27 cellular contexts compared by ENCODE assay signal in genomic region chr22:37443977-37444376, GRCh38. TPM values are rescaled to one million over a fixed set of nuclear protein-coding genes. Genes with fewer than 3 reads are reported as not detected.
DNase-seq lines count a peak whose midpoint lies in the region; ATAC-seq lines count a peak whose summit lies in the region.
"Had no signal": no experiment of that assay in that cellular context is flagged by ENCODE, and none has a peak within 500 bp of the region (broad histone marks: within the 10 kb centered on the region; RNA-seq: fewer than 3 reads in every experiment).

No MANE protein-coding gene starts in this region.

- H3K4me3 Mint-ChIP-seq in activated CD4-positive, alpha-beta memory T cell treated with anti-CD3 and anti-CD28 coated beads for 36 hours = no peak overlapping the region
- H3K4me3 Mint-ChIP-seq in activated CD4-positive, alpha-beta memory T cell treated with anti-CD3 and anti-CD28 coated beads, Interleukin-2, amount 10 ng/mL, durations not matched to agents 7 days and 5 days = no peak overlapping the region
- H3K4me3 Mint-ChIP-seq in activated T-helper 17 cell treated with anti-CD3 and anti-CD28 coated beads, Interleukin-2, amount 50 U/mL, for 72 hours = no peak overlapping the region
- H3K4me3 Mint-ChIP-seq: CD14-positive monocyte; CD8-positive, alpha-beta memory T cell had no signal

- peaks cover 16% of the 10 kb centered on the region for H3K4me1 Mint-ChIP-seq in activated CD4-positive, alpha-beta memory T cell treated with anti-CD3 and anti-CD28 coated beads for 36 hours (ENCODE audit: low read depth)
- peaks cover 15% of the 10 kb centered on the region for H3K4me1 Mint-ChIP-seq in activated CD4-positive, alpha-beta memory T cell treated with anti-CD3 and anti-CD28 coated beads, Interleukin-2, amount 10 ng/mL, durations not matched to agents 7 days and 5 days
- peaks cover 17% of the 10 kb centered on the region for H3K4me1 Mint-ChIP-seq in activated T-helper 17 cell treated with anti-CD3 and anti-CD28 coated beads, Interleukin-2, amount 50 U/mL, for 72 hours
- H3K4me1 Mint-ChIP-seq: CD8-positive, alpha-beta memory T cell had no signal

- peak; percentile 96 for ATAC-seq in activated T-helper 17 cell treated with anti-CD3 and anti-CD28 coated beads, Interleukin-2, amount 50 U/mL, for 72 hours (replicated peaks)
- ATAC-seq in GM21619 (IDR thresholded peaks at IDR 0.05; ENCODE audit: unreplicated experiment) = no peak

- POLR2A ChIA-PET in activated CD4-positive, alpha-beta memory T cell treated with anti-CD3 and anti-CD28 coated beads for 36 hours (lab: Charles Lee) = no interaction called here
- POLR2A ChIA-PET in activated CD4-positive, alpha-beta memory T cell treated with anti-CD3 and anti-CD28 coated beads, Interleukin-2, amount 10 ng/mL, durations not matched to agents 7 days and 5 days (lab: Charles Lee) = no interaction called here

- peak overlapping the region; percentile 34 for H3K27ac Mint-ChIP-seq in activated CD4-positive, alpha-beta memory T cell treated with anti-CD3 and anti-CD28 coated beads for 36 hours
- no peak overlapping the region for H3K27ac Mint-ChIP-seq in activated CD4-positive, alpha-beta memory T cell treated with anti-CD3 and anti-CD28 coated beads, Interleukin-2, amount 10 ng/mL, durations not matched to agents 7 days and 5 days
- no peak overlapping the region for H3K27ac Mint-ChIP-seq in activated T-helper 17 cell treated with anti-CD3 and anti-CD28 coated beads, Interleukin-2, amount 50 U/mL, for 72 hours
- H3K27ac Mint-ChIP-seq: CD14-positive monocyte; CD8-positive, alpha-beta memory T cell had no signal

- intact Hi-C loops in activated CD4-positive, alpha-beta memory T cell treated with anti-CD3 and anti-CD28 coated beads for 36 hours (cut with micrococcal nuclease) = loop anchor here (1.0 kb wide), 1 partner anchor 12 kb away; no protein-coding TSS in a partner anchor

- peaks cover 4% of the 10 kb centered on the region for H3K9me3 Mint-ChIP-seq in activated CD4-positive, alpha-beta memory T cell treated with anti-CD3 and anti-CD28 coated beads for 36 hours
- H3K9me3 Mint-ChIP-seq in activated CD4-positive, alpha-beta memory T cell treated with anti-CD3 and anti-CD28 coated beads, Interleukin-2, amount 10 ng/mL, durations not matched to agents 7 days and 5 days = peaks cover 6% of the 10 kb centered on the region
- H3K9me3 Mint-ChIP-seq in activated T-helper 17 cell treated with anti-CD3 and anti-CD28 coated beads, Interleukin-2, amount 50 U/mL, for 72 hours = peaks cover 3% of the 10 kb centered on the region

- CTCF ChIA-PET in activated CD4-positive, alpha-beta memory T cell treated with anti-CD3 and anti-CD28 coated beads for 36 hours (lab: Charles Lee) = interaction anchor here (0.7 to 1.6 kb wide), 4 partner anchors 14 to 185 kb away, joined by 3 to 11 read pairs (median 4); no protein-coding TSS in a partner anchor
- CTCF ChIA-PET in activated CD4-positive, alpha-beta memory T cell treated with anti-CD3 and anti-CD28 coated beads, Interleukin-2, amount 10 ng/mL, durations not matched to agents 7 days and 5 days (lab: Charles Lee) = interaction anchor here (0.7 kb wide), 1 partner anchor 55 kb away, joined by 3 read pairs; no protein-coding TSS in a partner anchor

- DNase-seq in activated CD4-positive, alpha-beta memory T cell treated with anti-CD3 and anti-CD28 coated beads for 36 hours = no peak
- DNase-seq in activated CD4-positive, alpha-beta memory T cell treated with anti-CD3 and anti-CD28 coated beads, Interleukin-2, amount 10 ng/mL, durations not matched to agents 7 days and 5 days = no peak
- DNase-seq in ELR (ENCODE audit: low read depth) (peak; percentile 32), kidney tubule cell (ENCODE audit: low spot score) (peak; percentile 52), NCI-H1930 (lab: John Stamatoyannopoulos, UW) (no peak), GF-D8 (lab: John Stamatoyannopoulos, UW) (no peak)
- DNase-seq: 8988T; ACHN; BE2C; CD8-positive, alpha-beta memory T cell; DMS 273 treated with DMSO at 0.1 percent for 48 hours; DMS79; EL; KBM-7; MV-4-11; NCI-H1105 treated with DMSO at 0.1 percent for 48 hours; NCI-H146; NCI-H2029; NCI-H446 treated with DMSO at 0.1 percent for 48 hours; NCI-H526; NCI-H82; NK-92 treated with Interleukin-12 subunit alpha and Interleukin-12 subunit beta, amount 100 ng/mL, for 24 hours; SHP77 had no signal

- peaks cover 2% of the 10 kb centered on the region for H3K27me3 Mint-ChIP-seq in activated CD4-positive, alpha-beta memory T cell treated with anti-CD3 and anti-CD28 coated beads for 36 hours
- H3K27me3 Mint-ChIP-seq in activated CD4-positive, alpha-beta memory T cell treated with anti-CD3 and anti-CD28 coated beads, Interleukin-2, amount 10 ng/mL, durations not matched to agents 7 days and 5 days = peaks cover 3% of the 10 kb centered on the region
- H3K27me3 Mint-ChIP-seq in activated T-helper 17 cell treated with anti-CD3 and anti-CD28 coated beads, Interleukin-2, amount 50 U/mL, for 72 hours = peaks cover 4% of the 10 kb centered on the region

- peaks cover 4% of the 10 kb centered on the region for H3K36me3 Mint-ChIP-seq in activated CD4-positive, alpha-beta memory T cell treated with anti-CD3 and anti-CD28 coated beads for 36 hours
- no peaks in the 10 kb centered on the region for H3K36me3 Mint-ChIP-seq in activated CD4-positive, alpha-beta memory T cell treated with anti-CD3 and anti-CD28 coated beads, Interleukin-2, amount 10 ng/mL, durations not matched to agents 7 days and 5 days (ENCODE audit: low read depth)
- no peaks in the 10 kb centered on the region for H3K36me3 Mint-ChIP-seq in activated T-helper 17 cell treated with anti-CD3 and anti-CD28 coated beads, Interleukin-2, amount 50 U/mL, for 72 hours (ENCODE audit: low read depth)

RNA-seq across cellular contexts. Expression of gene ELFN2, which starts 16.7 kb away (rescaled TPM):
- total RNA-seq in activated CD4-positive, alpha-beta memory T cell treated with anti-CD3 and anti-CD28 coated beads for 36 hours = under 1 TPM; 0.39 to 0.57 TPM
- under 1 TPM; 0.28 to 0.38 TPM for total RNA-seq in activated CD4-positive, alpha-beta memory T cell treated with anti-CD3 and anti-CD28 coated beads, Interleukin-2, amount 10 ng/mL, durations not matched to agents 7 days and 5 days
- 1 to 10 TPM in 1 of 2 donors, under 1 TPM in 1; 0.24 to 2.2 TPM for total RNA-seq in activated T-helper 17 cell treated with anti-CD3 and anti-CD28 coated beads, Interleukin-2, amount 50 U/mL, for 72 hours

RNA-seq across cellular contexts. Expression of gene MFNG, which starts 42.2 kb away (rescaled TPM):
- 100 to 1,000 TPM; 101 to 106 TPM for total RNA-seq in activated CD4-positive, alpha-beta memory T cell treated with anti-CD3 and anti-CD28 coated beads for 36 hours
- 100 to 1,000 TPM; 200 to 203 TPM for total RNA-seq in activated CD4-positive, alpha-beta memory T cell treated with anti-CD3 and anti-CD28 coated beads, Interleukin-2, amount 10 ng/mL, durations not matched to agents 7 days and 5 days
- 100 to 1,000 TPM; 170 to 245 TPM for total RNA-seq in activated T-helper 17 cell treated with anti-CD3 and anti-CD28 coated beads, Interleukin-2, amount 50 U/mL, for 72 hours
- total RNA-seq: SK-MEL-5 had no signal

Comparison
In these comparisons a context has a peak if more than half of its experiments do, and no peak if none do; other contexts are left out.
1. DNase-seq: peak in ELR (single experiment) and kidney tubule cell (single experiment); none in activated CD4-positive, alpha-beta memory T cell treated with anti-CD3 and anti-CD28 coated beads for 36 hours (single experiment), activated CD4-positive, alpha-beta memory T cell treated with anti-CD3 and anti-CD28 coated beads, Interleukin-2, amount 10 ng/mL, durations not matched to agents 7 days and 5 days (single experiment), NCI-H1930 (0 of 2) and GF-D8 (single experiment).